In the genomic region with DNA sequence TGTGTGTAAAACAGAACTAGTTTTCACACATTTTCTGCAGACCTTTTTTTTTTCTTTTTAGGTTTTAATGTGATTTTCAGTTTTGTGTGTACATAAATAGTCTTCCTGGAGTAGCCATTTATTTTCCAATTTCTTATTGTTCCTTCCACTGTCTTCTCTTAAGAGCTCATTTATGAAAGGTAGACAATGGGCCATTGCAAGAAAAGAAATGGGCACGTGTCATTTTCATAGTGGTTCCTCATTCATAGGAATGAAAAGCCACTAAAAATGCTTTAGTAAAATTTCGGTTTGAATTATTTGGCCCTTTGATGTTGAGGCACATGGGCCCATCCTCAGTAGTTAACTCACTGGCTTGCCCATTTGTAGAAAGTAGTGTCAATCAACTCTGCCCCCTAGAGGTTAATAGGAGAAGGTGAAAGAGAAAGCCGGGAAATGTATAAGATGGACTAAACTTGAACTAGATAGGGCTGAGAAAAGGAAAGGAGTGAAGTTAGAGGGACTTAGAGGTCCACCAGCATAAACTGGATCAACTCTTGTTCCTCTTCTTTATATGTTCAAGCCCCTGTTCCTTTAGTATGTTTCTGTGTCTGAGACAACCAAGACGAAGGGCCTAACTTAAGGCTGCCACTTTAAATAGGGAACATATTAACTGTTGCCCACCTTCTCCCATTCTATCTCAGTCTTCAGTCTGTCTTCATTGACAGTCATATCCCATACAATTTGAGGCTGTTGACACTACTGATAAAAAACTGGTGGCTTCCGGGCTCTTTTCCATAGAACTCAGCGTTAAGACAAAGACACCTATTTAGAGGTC, we compare ENCODE assay signal across 8 cellular contexts.
DNase-seq lines count a peak whose midpoint lies in the region; ATAC-seq, FAIRE-seq and TF ChIP-seq lines count a peak whose summit lies in the region.

No MANE protein-coding gene starts in this region.

- no peak overlapping the region for H3K27ac ChIP-seq in H1 (ENCODE audit: low read depth, low read length)

- CTCF ChIA-PET in H1 (lab: Charles Lee; ENCODE audit: partially characterized antibody) = interaction anchor here (0.6 to 3.5 kb wide), 34 partner anchors 9 to 1228 kb away, joined by 3 to 22 read pairs (median 4); no protein-coding TSS in a partner anchor

- DNase-seq in activated gamma-delta T cell treated with Interleukin-2 at 50 U/mL for 16 hours = peak; percentile 7
- DNase-seq in activated gamma-delta T cell (lab: John Stamatoyannopoulos, UW) = no peak
- peak; percentile 20 for DNase-seq in HPDE6-E6E7 (ENCODE audit: extremely low spot score)
- peak; percentile 32 for DNase-seq in RCC 7860 (ENCODE audit: low spot score)
- no peak for DNase-seq in H1 (ENCODE audit: low read depth in 1 of 2, low spot score in 2 of 2)
- DNase-seq in natural killer cell = no peak
- no peak for DNase-seq in stimulated activated naive CD4-positive, alpha-beta T cell treated with Interleukin-2 at 50 U/mL for 16 hours (lab: John Stamatoyannopoulos, UW)

- no peak overlapping the region for H2AFZ ChIP-seq in H1 (ENCODE audit: low read length)

- H3K4me3 Mint-ChIP-seq in natural killer cell = no peak overlapping the region

- ATAC-seq in GM21390 (IDR thresholded peaks at IDR 0.05; ENCODE audit: unreplicated experiment) = peak; percentile 83
- peak; percentile 87 to 88 (median 88) for ATAC-seq in natural killer cell

- no peak overlapping the region for H4K91ac ChIP-seq in H1 (replicated peaks; ENCODE audit: insufficient read length, low read length)

- H3K56ac ChIP-seq in H1 (replicated peaks; ENCODE audit: insufficient read length, low read depth, low read length) = no peak overlapping the region

- 61% methylated on average over 6 of the region's 6 CpGs; no CpG with 5 or more reads in 1 of the 2 experiments for WGBS in H1 (ENCODE audit: extremely low coverage in 1 of 2, insufficient coverage in 1 of 2, insufficient read length in 1 of 2, insufficient replicate concordance in 2 of 2, low coverage in 1 of 2, low lambda C conversion rate in 2 of 2, missing lambda C conversion rate in 1 of 2), 2 experiments

- peak; percentile 71 to 80 for TF ChIP-seq RAD21 in H1 (IDR thresholded peaks at IDR 0.05 in 1 of 2, conservative IDR thresholded peaks at IDR 0.05 in 1 of 2; ENCODE audit: low read depth in 2 of 2, low read length in 2 of 2)

- FAIRE-seq in RCC 7860 (lab: Jason Lieb, UNC) = no peak
- peak; percentile 50 for FAIRE-seq in H1 (lab: Jason Lieb, UNC)

- H2AK5ac ChIP-seq in H1 (ENCODE audit: low read depth, low read length) = no peak overlapping the region

- H3K79me2 ChIP-seq in H1 (ENCODE audit: control insufficient read depth in 1 of 2, insufficient read depth in 2 of 2, low read length in 2 of 2) = no peaks in the 10 kb centered on the region

- no peak overlapping the region for H2BK15ac ChIP-seq in H1 (ENCODE audit: low read length)

- no peaks in the 10 kb centered on the region for H3K9me3 ChIP-seq in H1 (ENCODE audit: insufficient read depth in 2 of 2, low read depth in 1 of 2, low read length in 1 of 2)

- no peak overlapping the region for H2BK12ac ChIP-seq in H1 (ENCODE audit: low read depth, low read length)

- no peaks in the 10 kb centered on the region for H3K4me1 ChIP-seq in H1 (replicated peaks in 1 of 4; ENCODE audit: control insufficient read depth in 3 of 4, insufficient read depth in 4 of 4, low read length in 3 of 4)

- intact Hi-C loops in natural killer cell (cut with micrococcal nuclease) = loop anchor here (1.0 to 5.0 kb wide), 2 partner anchors 147 to 360 kb away; no protein-coding TSS in a partner anchor

- H3K36me3 ChIP-seq in H1 (ENCODE audit: control insufficient read depth in 2 of 4, insufficient read depth in 4 of 4, low read length in 3 of 4) = no peaks in the 10 kb centered on the region

- no peaks in the 10 kb centered on the region for H3K79me1 ChIP-seq in H1 (ENCODE audit: low read depth, low read length)

- no peak overlapping the region for H3K4me2 ChIP-seq in H1 (ENCODE audit: insufficient read depth in 1 of 2, low read depth in 2 of 2, low read length in 2 of 2)

- no peak overlapping the region for H3K23ac ChIP-seq in H1 (ENCODE audit: insufficient read length)

- no peak for TF ChIP-seq EP300 in H1 (IDR thresholded peaks at IDR 0.05; ENCODE audit: borderline replicate concordance in 1 of 2, low read depth in 2 of 2, low read length in 2 of 2)

- H4K20me1 ChIP-seq in H1 (replicated peaks in 1 of 2; ENCODE audit: control insufficient read depth in 1 of 2, insufficient read depth in 2 of 2, low read length in 2 of 2) = no peaks in the 10 kb centered on the region

- TF ChIP-seq CTCF in H1 (IDR thresholded peaks at IDR 0.05; ENCODE audit: control extremely low read depth in 1 of 3, insufficient read depth in 1 of 3, low read depth in 1 of 3, low read length in 3 of 3) (peak in 2 of 3 experiments; percentile 57 to 71; a peak in 3 of 4 replicates), natural killer cell (IDR thresholded peaks at IDR 0.05) (peak; percentile 85)

- H3K23me2 ChIP-seq in H1 (ENCODE audit: low read depth, low read length) = no peaks in the 10 kb centered on the region

- H3K9me3 Mint-ChIP-seq in natural killer cell = no peaks in the 10 kb centered on the region

- H4K5ac ChIP-seq in H1 (ENCODE audit: insufficient read length, low read depth, low read length) = no peak overlapping the region

- no peak overlapping the region for H2BK20ac ChIP-seq in H1 (ENCODE audit: low read length)

- no peak overlapping the region for H3K18ac ChIP-seq in H1 (ENCODE audit: extremely low read depth, low read length)

- H3K27me3 Mint-ChIP-seq in natural killer cell (ENCODE audit: low read depth in 2 of 2) = no peaks in the 10 kb centered on the region

- TF ChIP-seq POLR2A in H1 (IDR thresholded peaks at IDR 0.05; ENCODE audit: control extremely low read depth in 1 of 2, low read depth in 2 of 2, low read length in 2 of 2) = no peak

- no peak overlapping the region for H3K4ac ChIP-seq in H1 (replicated peaks; ENCODE audit: insufficient read length, low read depth, low read length)

- peaks cover 12 to 17% of the 10 kb centered on the region in 2 donors for H3K4me1 Mint-ChIP-seq in natural killer cell

- peaks cover 41% of the 10 kb centered on the region for H3K36me3 Mint-ChIP-seq in natural killer cell

- peak overlapping the region; percentile 6 to 68 for H3K27ac Mint-ChIP-seq in natural killer cell

- no peak overlapping the region for H2BK120ac ChIP-seq in H1 (replicated peaks; ENCODE audit: low read depth, low read length)

- H4K8ac ChIP-seq in H1 (ENCODE audit: extremely low read depth, insufficient read depth, low read length) = no peak overlapping the region

- no peak overlapping the region for H3K4me3 ChIP-seq in H1 (ENCODE audit: extremely low read depth in 1 of 4, insufficient read depth in 2 of 4, low read depth in 3 of 4, low read length in 4 of 4)

- no peak overlapping the region for H3K9ac ChIP-seq in H1 (replicated peaks in 1 of 4; ENCODE audit: extremely low read depth in 1 of 4, low read depth in 3 of 4, low read length in 3 of 4)

- H3K14ac ChIP-seq in H1 (ENCODE audit: insufficient read length) = no peak overlapping the region

- POLR2A ChIA-PET in H1 (lab: Charles Lee; ENCODE audit: partially characterized antibody) = interaction anchor here (0.6 to 1.0 kb wide), 2 partner anchors 524 to 532 kb away, joined by 3 to 4 read pairs; no protein-coding TSS in a partner anchor

- H3K27me3 ChIP-seq in H1 (replicated peaks in 1 of 4; ENCODE audit: control insufficient read depth in 3 of 4, extremely low read depth in 1 of 4, insufficient read depth in 3 of 4, low read length in 3 of 4) = no peaks in the 10 kb centered on the region

- no peak overlapping the region for H2BK5ac ChIP-seq in H1 (ENCODE audit: low read depth, low read length)

TF ChIP-seq in H1, 55 proteins besides CTCF, POLR2A, EP300 and RAD21:
- TF ChIP-seq MAX (IDR thresholded peaks at IDR 0.05) = 0 out of 2 replicates have a peak, but pooled peaks have one; percentile 31
- no peak for TF ChIP-seq SAP30 (IDR thresholded peaks at IDR 0.05; ENCODE audit: insufficient read depth, insufficient replicate concordance, low read length)
- 0 out of 2 replicates have a peak, but pooled peaks have one; percentile 33 for TF ChIP-seq KDM1A (IDR thresholded peaks at IDR 0.05; ENCODE audit: borderline replicate concordance, low read length)

Comparison
In these comparisons a context has a peak if more than half of its experiments do, and no peak if none do; other contexts are left out.
1. DNase-seq: peak in activated gamma-delta T cell treated with Interleukin-2 at 50 U/mL for 16 hours (single experiment), HPDE6-E6E7 (single experiment) and RCC 7860 (single experiment); none in activated gamma-delta T cell (single experiment), H1 (0 of 2), natural killer cell (single experiment) and stimulated activated naive CD4-positive, alpha-beta T cell treated with Interleukin-2 at 50 U/mL for 16 hours (single experiment).